In genomic region chr14:93319958-93320357, GRCh38 we compare ENCODE assay signal across 17 cellular contexts. TPM values are rescaled to one million over a fixed set of nuclear protein-coding genes. Genes with fewer than 3 reads are reported as not detected.
DNase-seq lines count a peak whose midpoint lies in the region; ATAC-seq, FAIRE-seq and TF ChIP-seq lines count a peak whose summit lies in the region.
"Had no signal": no experiment of that assay in that cellular context is flagged by ENCODE, and none has a peak within 500 bp of the region (broad histone marks: within the 10 kb centered on the region; RNA-seq: fewer than 3 reads in every experiment).

No MANE protein-coding gene starts in this region.

- no peak overlapping the region for H2AFZ ChIP-seq in endothelial cell of umbilical vein (ENCODE audit: low read depth, low read length)

- no peaks in the 10 kb centered on the region for H3K27me3 ChIP-seq in endothelial cell of umbilical vein (ENCODE audit: control insufficient read depth in 2 of 2, insufficient read depth in 2 of 2, low read length in 2 of 2)
- H3K27me3 ChIP-seq in right atrium auricular region: no peaks in the 10 kb centered on the region
- H3K27me3 ChIP-seq in left lung: no peaks in the 10 kb centered on the region

- no TSS peak for BruUV-seq in endothelial cell of umbilical vein (replicated peaks; lab: Mats Ljungman, UMichigan)

- intact Hi-C loops in CD14-positive monocyte (cut with micrococcal nuclease) (no loop called here), endothelial cell of umbilical vein (cut with micrococcal nuclease) (no loop called here), left lung (cut with DNase I) (no loop called here)

- H3K27me3 Mint-ChIP-seq in CD14-positive monocyte (ENCODE audit: low read depth in 3 of 3): no peaks in the 10 kb centered on the region
- H3K27me3 Mint-ChIP-seq: CD4-positive, alpha-beta memory T cell; IgD-negative memory B cell had no signal

- peaks cover 91% of the 10 kb centered on the region for H3K79me2 ChIP-seq in endothelial cell of umbilical vein (ENCODE audit: control insufficient read depth, insufficient read depth, low read length)

- H3K9ac ChIP-seq in endothelial cell of umbilical vein (replicated peaks; ENCODE audit: extremely low read depth, insufficient read depth, low read length): no peak overlapping the region

- POLR2A ChIA-PET in endothelial cell of umbilical vein (lab: Charles Lee): no interaction called here

- H3K9me3 Mint-ChIP-seq in CD14-positive monocyte: peaks cover 0 to 3% (median 0%) of the 10 kb centered on the region in 7 donors
- H3K9me3 Mint-ChIP-seq: CD4-positive, alpha-beta memory T cell; IgD-negative memory B cell had no signal

- H3K36me3 Mint-ChIP-seq in CD14-positive monocyte: peaks cover 10 to 20% of the 10 kb centered on the region in 2 donors

- H3K36me3 ChIP-seq in endothelial cell of umbilical vein (ENCODE audit: control insufficient read depth in 2 of 2, extremely low read depth in 1 of 2, insufficient read depth in 2 of 2, low read length in 2 of 2) (no peaks in the 10 kb centered on the region), right atrium auricular region (no peaks in the 10 kb centered on the region), left lung (peaks cover 0 to 4% of the 10 kb centered on the region in 2 donors)

- dilution Hi-C loops in endothelial cell of umbilical vein (cut with MboI; ENCODE audit: extremely low pct_ligation_motif_present, low sequenced_read_pairs): no loop called here

- peaks cover 16% of the 10 kb centered on the region for H4K20me1 ChIP-seq in endothelial cell of umbilical vein (replicated peaks; ENCODE audit: control insufficient read depth, extremely low read depth, insufficient read depth, low read length)

- peak overlapping the region in 5 of 7 donors; percentile 0 to 60 (median 8) for H3K27ac Mint-ChIP-seq in CD14-positive monocyte

- peak; percentile 54 for ATAC-seq in GM18868 (IDR thresholded peaks at IDR 0.05; ENCODE audit: unreplicated experiment)
- ATAC-seq in left lung: no peak
- ATAC-seq: right cardiac atrium had no signal

- CTCF ChIA-PET in endothelial cell of umbilical vein (lab: Charles Lee): interaction anchor here (3.7 kb wide), 1 partner anchor 11 kb away, joined by 23 read pairs; no protein-coding TSS in a partner anchor

- H3K27ac ChIP-seq in endothelial cell of umbilical vein (ENCODE audit: insufficient read depth, low read depth, low read length) (no peak overlapping the region), right atrium auricular region (no peak overlapping the region), left lung (no peak overlapping the region)

- H3K9me1 ChIP-seq in endothelial cell of umbilical vein (replicated peaks; ENCODE audit: control insufficient read depth, extremely low read depth, insufficient read depth, low read length): no peaks in the 10 kb centered on the region

- H3K4me3 ChIP-seq in endothelial cell of umbilical vein (replicated peaks in 1 of 3; ENCODE audit: insufficient read depth in 1 of 3, low read depth in 1 of 3, low read length in 3 of 3) (no peak overlapping the region), right atrium auricular region (no peak overlapping the region), left lung (no peak overlapping the region)

- H3K9me3 ChIP-seq in endothelial cell of umbilical vein (replicated peaks; ENCODE audit: control insufficient read depth, insufficient read depth, low read length) (no peaks in the 10 kb centered on the region), right atrium auricular region (no peaks in the 10 kb centered on the region), left lung (no peaks in the 10 kb centered on the region)

- H3K4me2 ChIP-seq in endothelial cell of umbilical vein (ENCODE audit: insufficient read depth, low read length): peak overlapping the region; percentile 21

- DNase-seq in CD14-positive monocyte (ENCODE audit: low spot score) (no peak), Kasumi-1 (lab: John Stamatoyannopoulos, UW) (peak; percentile 19 to 24), endothelial cell of umbilical vein (ENCODE audit: low read depth, low spot score) (no peak), islet precursor cell (no peak), right atrium auricular region (ENCODE audit: low spot score) (no peak), left lung (no peak)
- no peak for DNase-seq in activated CD4-positive, alpha-beta T cell treated with anti-CD3 and anti-CD28 coated beads for 48 hours
- DNase-seq: activated CD4-positive, alpha-beta T cell treated with anti-CD3 and anti-CD28 coated beads for 4 hours; activated naive CD4-positive, alpha-beta T cell; CD4-positive, alpha-beta memory T cell; NCI-H187 treated with DMSO at 0.1 percent for 48 hours; right cardiac atrium had no signal

- H3K4me3 Mint-ChIP-seq in CD14-positive monocyte: no peak overlapping the region

- no peak for FAIRE-seq in endothelial cell of umbilical vein (lab: Jason Lieb, UNC)

- TF ChIP-seq CTCF in CD14-positive monocyte (IDR thresholded peaks at IDR 0.05) (no peak), endothelial cell of umbilical vein (IDR thresholded peaks at IDR 0.05; ENCODE audit: extremely low read depth in 1 of 2, insufficient read depth in 1 of 2, low read depth in 1 of 2, low read length in 2 of 2) (no peak), right atrium auricular region (IDR thresholded peaks at IDR 0.05) (no peak), left lung (IDR thresholded peaks at IDR 0.05) (no peak)

- TF ChIP-seq POLR2A in endothelial cell of umbilical vein (IDR thresholded peaks at IDR 0.05; ENCODE audit: low read depth, low read length): no peak

- H3K4me1 ChIP-seq in endothelial cell of umbilical vein (ENCODE audit: control insufficient read depth, extremely low read depth, insufficient read depth, low read length): peaks cover 34% of the 10 kb centered on the region
- H3K4me1 ChIP-seq in right atrium auricular region: peaks cover 0 to 33% of the 10 kb centered on the region in 2 donors
- H3K4me1 ChIP-seq in left lung: peaks cover 13 to 50% of the 10 kb centered on the region in 2 donors

- H3K4me1 Mint-ChIP-seq in CD14-positive monocyte: peaks cover 60% of the 10 kb centered on the region

TF ChIP-seq in endothelial cell of umbilical vein, 7 proteins besides CTCF, POLR2A, EP300 and RAD21:
- no peak for TF ChIP-seq JUN (IDR thresholded peaks at IDR 0.05; ENCODE audit: borderline replicate concordance, insufficient read depth, insufficient read length, low read depth)
- no peak for TF ChIP-seq FOS (IDR thresholded peaks at IDR 0.05; ENCODE audit: borderline replicate concordance, insufficient read depth, low read length)

RNA-seq across cellular contexts. Expression of gene BTBD7, which starts 12.9 kb away (rescaled TPM):
- polyA plus RNA-seq in CD14-positive monocyte: 1 to 10 TPM; 8.3 to 8.6 TPM
- 47.8 and 50.2 TPM in 2 replicates for total RNA-seq in endothelial cell of umbilical vein
- 16.9 and 20.9 TPM in 2 replicates for polyA plus RNA-seq in endothelial cell of umbilical vein
- 17.7 and 18.2 TPM in 2 replicates for polyA plus RNA-seq in endothelial cell of umbilical vein (2011; cell fraction: cytosol; rRNA removed)
- polyA plus RNA-seq in endothelial cell of umbilical vein (2011; cell fraction: nucleus; rRNA removed): 32.9 and 35.0 TPM in 2 replicates
- polyA plus RNA-seq in endothelial cell of umbilical vein (2012): 16.3 and 21.4 TPM in 2 replicates
- polyA minus RNA-seq in endothelial cell of umbilical vein: 46.4 and 53.0 TPM in 2 replicates
- 14.6 TPM for polyA minus RNA-seq in endothelial cell of umbilical vein (2011; cell fraction: cytosol; rRNA and poly(A)+ RNA removed)
- 31.0 and 41.6 TPM in 2 replicates for polyA minus RNA-seq in endothelial cell of umbilical vein (2011; cell fraction: nucleus; rRNA and poly(A)+ RNA removed)
- 10 to 100 TPM; 13.3 to 17.6 TPM for total RNA-seq in right atrium auricular region
- 10 to 100 TPM; 32.1 to 35.9 TPM for total RNA-seq in left lung

RNA-seq across cellular contexts. Expression of gene COX8C, which starts 27.0 kb away (rescaled TPM):
- not detected for polyA plus RNA-seq in CD14-positive monocyte
- total RNA-seq in endothelial cell of umbilical vein: not detected in 2 replicates
- not detected in 2 replicates for polyA plus RNA-seq in endothelial cell of umbilical vein
- not detected in 2 replicates for polyA plus RNA-seq in endothelial cell of umbilical vein (2011; cell fraction: cytosol; rRNA removed)
- polyA plus RNA-seq in endothelial cell of umbilical vein (2011; cell fraction: nucleus; rRNA removed): not detected in 2 replicates
- not detected in 2 replicates for polyA plus RNA-seq in endothelial cell of umbilical vein (2012)
- not detected in 2 replicates for polyA minus RNA-seq in endothelial cell of umbilical vein
- not detected for polyA minus RNA-seq in endothelial cell of umbilical vein (2011; cell fraction: cytosol; rRNA and poly(A)+ RNA removed)
- polyA minus RNA-seq in endothelial cell of umbilical vein (2011; cell fraction: nucleus; rRNA and poly(A)+ RNA removed): not detected in 2 replicates
- not detected for total RNA-seq in right atrium auricular region
- total RNA-seq in left lung: not detected
- total RNA-seq: CD4-positive, alpha-beta memory T cell; H4; mononuclear cell; subcutaneous adipose tissue had no signal
- polyA plus RNA-seq: CD4-positive, alpha-beta memory T cell; IgD-negative memory B cell had no signal

Comparison
In these comparisons a context has a peak if more than half of its experiments do, and no peak if none do; other contexts are left out.
1. DNase-seq: peak in Kasumi-1 (2 of 2); none in CD14-positive monocyte (single experiment), endothelial cell of umbilical vein (single experiment), islet precursor cell (single experiment), activated CD4-positive, alpha-beta T cell treated with anti-CD3 and anti-CD28 coated beads for 48 hours (single experiment), right atrium auricular region (single experiment) and left lung (0 of 2).